Comparison of ENCODE assay signal across 8 cellular contexts in genomic region chr5:170632985-170633234, GRCh38.
DNase-seq lines count a peak whose midpoint lies in the region; ATAC-seq, FAIRE-seq and TF ChIP-seq lines count a peak whose summit lies in the region.

No MANE protein-coding gene starts in this region.

- H3K36me3 Mint-ChIP-seq in astrocyte (ENCODE audit: low read depth, unreplicated experiment): no peaks in the 10 kb centered on the region

- peaks cover 2% of the 10 kb centered on the region for H3K9me3 Mint-ChIP-seq in astrocyte (ENCODE audit: unreplicated experiment)

- H3K4me3 Mint-ChIP-seq in astrocyte (ENCODE audit: unreplicated experiment): peak overlapping the region; percentile 81

- H3K4me3 ChIP-seq in astrocyte (ENCODE audit: insufficient read depth, low read depth, low read length): peak overlapping the region; percentile 37

- H3K79me2 ChIP-seq in astrocyte (ENCODE audit: insufficient read depth, low read length): no peaks in the 10 kb centered on the region

- FAIRE-seq in astrocyte (lab: Jason Lieb, UNC): no peak

- H3K27ac Mint-ChIP-seq in astrocyte (ENCODE audit: unreplicated experiment): peak overlapping the region; percentile 90

- no peaks in the 10 kb centered on the region for H4K20me1 ChIP-seq in astrocyte (ENCODE audit: insufficient read depth, low read length)

- H3K27me3 ChIP-seq in astrocyte (ENCODE audit: insufficient read depth, low read length): no peaks in the 10 kb centered on the region

- peak; percentile 87 for TF ChIP-seq CTCF in astrocyte (IDR thresholded peaks at IDR 0.05; ENCODE audit: insufficient read depth, low read depth, low read length)

- H3K9ac ChIP-seq in astrocyte (ENCODE audit: low read length): peak overlapping the region; percentile 55

- no peaks in the 10 kb centered on the region for H3K36me3 ChIP-seq in astrocyte (ENCODE audit: insufficient read depth, low read length)

- DNase-seq in AG20443 (ENCODE audit: low spot score) (peak; percentile 79), astrocyte (ENCODE audit: low read depth) (no peak), iPS-NIHi11 (ENCODE audit: low spot score) (peak; percentile 88), hepatic stellate cell (ENCODE audit: low spot score) (no peak), AG08396 (ENCODE audit: low spot score) (no peak)
- peak; percentile 23 to 50 for DNase-seq in stimulated activated CD4-positive, alpha-beta T cell treated with anti-CD3 and anti-CD28 coated beads, Interleukin-15, amount 100 ng/mL, for 1 hour (ENCODE audit: low read depth in 1 of 2, low spot score in 1 of 2)

- peaks cover 12% of the 10 kb centered on the region for H3K4me1 ChIP-seq in astrocyte (ENCODE audit: insufficient read depth, low read length)

- H3K27ac ChIP-seq in astrocyte (ENCODE audit: low read depth, low read length): peak overlapping the region; percentile 35

- no peaks in the 10 kb centered on the region for H3K9me3 ChIP-seq in astrocyte (ENCODE audit: insufficient read depth, low read depth, low read length)

- peaks cover 33% of the 10 kb centered on the region for H3K27me3 Mint-ChIP-seq in astrocyte (ENCODE audit: low read depth, unreplicated experiment)

- peak overlapping the region; percentile 86 for H3K4me2 ChIP-seq in astrocyte (ENCODE audit: low read length)

- peaks cover 15% of the 10 kb centered on the region for H3K4me1 Mint-ChIP-seq in astrocyte (ENCODE audit: low read depth, unreplicated experiment)

- ATAC-seq in GM21576 (IDR thresholded peaks at IDR 0.05; ENCODE audit: unreplicated experiment): peak; percentile 63
- no peak for ATAC-seq in SK-N-SH treated with all-trans-retinoic acid at 6 μM for 48 hours

- peak overlapping the region; percentile 57 for H2AFZ ChIP-seq in astrocyte (ENCODE audit: low read depth, low read length)

TF ChIP-seq in SK-N-SH treated with all-trans-retinoic acid at 6 μM for 48 hours, 23 proteins besides CTCF, POLR2A, EP300 and RAD21:
- TF ChIP-seq ZFP3 (CRISPR knock-in tag; IDR thresholded peaks at IDR 0.05): 0 out of 2 replicates have a peak, but pooled peaks have one; percentile 21
- TF ChIP-seq TOX (CRISPR knock-in tag; IDR thresholded peaks at IDR 0.05; ENCODE audit: borderline replicate concordance): no peak

Comparison
In these comparisons a context has a peak if more than half of its experiments do, and no peak if none do; other contexts are left out.
1. DNase-seq: peak in AG20443 (single experiment), iPS-NIHi11 (single experiment) and stimulated activated CD4-positive, alpha-beta T cell treated with anti-CD3 and anti-CD28 coated beads, Interleukin-15, amount 100 ng/mL, for 1 hour (2 of 2); none in astrocyte (single experiment), hepatic stellate cell (single experiment) and AG08396 (single experiment).